Comparison of ENCODE assay signal across 25 cellular contexts in genomic region chrX:55874807-55875206, GRCh38.
"Had no signal": no experiment of that assay in that cellular context is flagged by ENCODE, and none has a peak within 500 bp of the region (broad histone marks: within the 10 kb centered on the region; RNA-seq: fewer than 3 reads in every experiment).

No MANE protein-coding gene starts in this region.

- FAIRE-seq: bronchial epithelial cell had no signal

- ATAC-seq: activated T-cell treated with anti-CD3 and anti-CD28 coated beads, Interleukin-2, amount 50 U/mL, for 4 hours; gastrocnemius medialis; left ventricle myocardium superior; natural killer cell; stimulated activated memory B cell treated with anti-CD40 and anti-IgM and Interleukin-4, amounts not matched to agents 10 μg/mL and 1 μg/mL and 100 μg/mL, for 72 hours; WTC11 had no signal

- H3K4me3 ChIP-seq: esophagus squamous epithelium, gastrocnemius medialis, sigmoid colon, smooth muscle cell, stomach, vagina had no signal

- H3K36me3 ChIP-seq: esophagus squamous epithelium, gastrocnemius medialis, sigmoid colon, stomach, vagina had no signal

- H3K27ac ChIP-seq: esophagus squamous epithelium, gastrocnemius medialis, sigmoid colon, stomach, vagina had no signal

- DNase-seq: activated CD8-positive, alpha-beta memory T cell treated with anti-CD3 and anti-CD28 coated beads for 24 hours; activated CD8-positive, alpha-beta memory T cell treated with anti-CD3 and anti-CD28 coated beads, Interleukin-2, amount 50 U/mL, for 48 hours; activated naive CD4-positive, alpha-beta T cell treated with Interleukin-2 at 50 U/mL for 16 hours; activated naive CD8-positive, alpha-beta T cell treated with anti-CD3 and anti-CD28 coated beads, Interleukin-2, amount 10 ng/mL, durations not matched to agents 7 days and 5 days; activated T-cell treated with anti-CD3 and anti-CD28 coated beads, Interleukin-2, amount 50 U/mL, for 4 hours; amniotic stem cell; cerebellar nuclear complex; cortex of kidney; endodermal cell; esophagus squamous epithelium; gastrocnemius medialis; hippocampal formation; left ventricle myocardium superior; mammary epithelial cell; midbrain; natural killer cell; retina; sigmoid colon; stimulated activated CD4-positive, alpha-beta T cell treated with anti-CD3 and anti-CD28 coated beads, Interleukin-15, amount 100 ng/mL, for 24 hours; stomach had no signal

- H3K4me1 ChIP-seq: esophagus squamous epithelium, gastrocnemius medialis, sigmoid colon, stomach, vagina had no signal

- H3K9me3 ChIP-seq: esophagus squamous epithelium, gastrocnemius medialis, sigmoid colon, vagina had no signal

- H3K27me3 ChIP-seq: esophagus squamous epithelium, gastrocnemius medialis, sigmoid colon, stomach, vagina had no signal

- H3K4me2 ChIP-seq: smooth muscle cell had no signal
